ENCODE assay signal across 9 cellular contexts in genomic region chr10:124388476-124388822, GRCh38. TPM values are rescaled to one million over a fixed set of nuclear protein-coding genes. Genes with fewer than 3 reads are reported as not detected.
DNase-seq lines count a peak whose midpoint lies in the region; ATAC-seq and TF ChIP-seq lines count a peak whose summit lies in the region.
"Had no signal": no experiment of that assay in that cellular context is flagged by ENCODE, and none has a peak within 500 bp of the region (broad histone marks: within the 10 kb centered on the region; RNA-seq: fewer than 3 reads in every experiment).

No MANE protein-coding gene starts in this region.

- ATAC-seq in lower lobe of right lung, result peak; percentile 4 to 16

- peak overlapping the region; percentile 45 for H3K4me3 ChIP-seq in brain microvascular endothelial cell (ENCODE audit: low read depth, low read length)
- peak overlapping the region; percentile 64 for H3K4me3 ChIP-seq in lower lobe of right lung
- H3K4me3 ChIP-seq in stomach, result peak overlapping the region; percentile 46 to 58 (median 50)

- H3K27ac ChIP-seq in brain microvascular endothelial cell, result no peak overlapping the region
- H3K27ac ChIP-seq in lower lobe of right lung, result peak overlapping the region; percentile 60
- peak overlapping the region in 1 of 5 donors; percentile 68 for H3K27ac ChIP-seq in stomach
- H3K27ac ChIP-seq: 22Rv1 had no signal

- 56 to 85% (median 77%) methylated on average over 5 to 9 of the region's 9 CpGs for WGBS in stomach, 5 donors

- no peak overlapping the region for H3K27ac Mint-ChIP-seq in T-helper 1 cell treated with Interleukin-12 subunit alpha and Interleukin-12 subunit beta and Interleukin-4 antibody, amounts not matched to agents 30 μg/mL and 1 μg/mL, for 36 hours

- no peaks in the 10 kb centered on the region for H3K9me3 Mint-ChIP-seq in T-helper 1 cell treated with Interleukin-12 subunit alpha and Interleukin-12 subunit beta and Interleukin-4 antibody, amounts not matched to agents 30 μg/mL and 1 μg/mL, for 36 hours

- H3K9me3 ChIP-seq in lower lobe of right lung, result no peaks in the 10 kb centered on the region
- no peaks in the 10 kb centered on the region for H3K9me3 ChIP-seq in stomach

- no peaks in the 10 kb centered on the region for H3K27me3 ChIP-seq in brain microvascular endothelial cell (replicated peaks)
- H3K27me3 ChIP-seq in lower lobe of right lung (ENCODE audit: low read depth), result no peaks in the 10 kb centered on the region
- H3K27me3 ChIP-seq in stomach, result peaks cover 0 to 12% (median 0%) of the 10 kb centered on the region in 3 donors

- no peak for TF ChIP-seq CTCF in brain microvascular endothelial cell (IDR thresholded peaks at IDR 0.05; ENCODE audit: low read depth, low read length, missing control alignments)
- no peak for TF ChIP-seq CTCF in lower lobe of right lung (IDR thresholded peaks at IDR 0.05)
- no peak for TF ChIP-seq CTCF in stomach (IDR thresholded peaks at IDR 0.05)

- no peak for TF ChIP-seq POLR2A in stomach (IDR thresholded peaks at IDR 0.05)

- H3K4me1 ChIP-seq in lower lobe of right lung (peaks cover 13% of the 10 kb centered on the region), stomach (peaks cover 6 to 15% (median 12%) of the 10 kb centered on the region in 4 donors)

- intact Hi-C loops in lower lobe of right lung (cut with DNase I) (loop anchor here (5.0 kb wide), 1 partner anchor 391 kb away; no protein-coding TSS in a partner anchor), stomach (cut with DNase I; ENCODE audit: low total_unique reads) (loop anchor here (2.0 to 10.0 kb wide), 2 partner anchors 394 to 804 kb away; no protein-coding TSS in a partner anchor)

- no peaks in the 10 kb centered on the region for H3K36me3 Mint-ChIP-seq in T-helper 1 cell treated with Interleukin-12 subunit alpha and Interleukin-12 subunit beta and Interleukin-4 antibody, amounts not matched to agents 30 μg/mL and 1 μg/mL, for 36 hours (ENCODE audit: low read depth)

- no peaks in the 10 kb centered on the region for H3K36me3 ChIP-seq in brain microvascular endothelial cell (replicated peaks)
- no peaks in the 10 kb centered on the region for H3K36me3 ChIP-seq in lower lobe of right lung
- no peaks in the 10 kb centered on the region for H3K36me3 ChIP-seq in stomach

- no peak for TF ChIP-seq EP300 in stomach (IDR thresholded peaks at IDR 0.05)

- in situ Hi-C loops in brain microvascular endothelial cell (cut with HindIII; ENCODE audit: low pct_ligation_motif_present, low sequenced_read_pairs), result loop anchor here (25.0 kb wide), 1 partner anchor 401 kb away; no protein-coding TSS in a partner anchor

- no peaks in the 10 kb centered on the region for H3K4me1 Mint-ChIP-seq in T-helper 1 cell treated with Interleukin-12 subunit alpha and Interleukin-12 subunit beta and Interleukin-4 antibody, amounts not matched to agents 30 μg/mL and 1 μg/mL, for 36 hours (ENCODE audit: low read depth)

- DNase-seq in T-helper 1 cell (no peak), brain microvascular endothelial cell (no peak), lower lobe of right lung (no peak), stomach (no peak), ecto neural progenitor cell (ENCODE audit: low spot score) (no peak), AG08396 (ENCODE audit: low spot score) (no peak), KG1 (lab: John Stamatoyannopoulos, UW) (no peak)

- peak overlapping the region; percentile 51 for H3K4me3 Mint-ChIP-seq in T-helper 1 cell treated with Interleukin-12 subunit alpha and Interleukin-12 subunit beta and Interleukin-4 antibody, amounts not matched to agents 30 μg/mL and 1 μg/mL, for 36 hours

- H3K27me3 Mint-ChIP-seq in T-helper 1 cell treated with Interleukin-12 subunit alpha and Interleukin-12 subunit beta and Interleukin-4 antibody, amounts not matched to agents 30 μg/mL and 1 μg/mL, for 36 hours (ENCODE audit: low read depth), result peaks cover 9% of the 10 kb centered on the region

RNA-seq across cellular contexts. Expression of gene OAT, which starts 30.3 kb away (rescaled TPM):
- total RNA-seq in lower lobe of right lung (54.2 TPM), stomach (100 to 1,000 TPM in 1 of 5 donors, 10 to 100 TPM in 4; 26.1 to 243 (median 75.0) TPM)
- 10 to 100 TPM; 63.6 to 94.9 (median 63.8) TPM for polyA plus RNA-seq in stomach
